Comparison of ENCODE assay signal across 8 cellular contexts in genomic region chr13:28324181-28324789, GRCh38.
DNase-seq lines count a peak whose midpoint lies in the region; ATAC-seq, FAIRE-seq and TF ChIP-seq lines count a peak whose summit lies in the region.

No MANE protein-coding gene starts in this region.

- intact Hi-C loops in CD14-positive monocyte (cut with micrococcal nuclease) (loop anchor here (1.0 to 5.0 kb wide), 4 partner anchors 312 to 473 kb away; no protein-coding TSS in a partner anchor), posterior vena cava (cut with DNase I) (no loop called here)

- H3K9me3 Mint-ChIP-seq in CD14-positive monocyte = no peaks in the 10 kb centered on the region

- no peaks in the 10 kb centered on the region for H3K36me3 ChIP-seq in WERI-Rb-1
- H3K36me3 ChIP-seq in bronchial epithelial cell (ENCODE audit: control insufficient read depth, insufficient read depth, low read length) = no peaks in the 10 kb centered on the region
- H3K36me3 ChIP-seq in kidney epithelial cell (ENCODE audit: control insufficient read depth, insufficient read depth, low read length) = no peaks in the 10 kb centered on the region

- no peaks in the 10 kb centered on the region for H3K36me3 Mint-ChIP-seq in CD14-positive monocyte

- H3K9me3 ChIP-seq in WERI-Rb-1 (ENCODE audit: severe bottlenecking) = no peaks in the 10 kb centered on the region

- no peak for FAIRE-seq in bronchial epithelial cell (lab: Jason Lieb, UNC)

- no peak overlapping the region for H3K27ac ChIP-seq in WERI-Rb-1

- no peak overlapping the region for H3K27ac Mint-ChIP-seq in CD14-positive monocyte

- DNase-seq in CD14-positive monocyte (ENCODE audit: low spot score) (peak; percentile 67), NCI-H146 (lab: John Stamatoyannopoulos, UW) (peak; percentile 40), WERI-Rb-1 (peak; percentile 90), bronchial epithelial cell (ENCODE audit: low read depth) (peak; percentile 56), kidney epithelial cell (ENCODE audit: low read depth) (peak; percentile 16), posterior vena cava (ENCODE audit: low spot score) (no peak)
- DNase-seq in stimulated activated CD4-positive, alpha-beta T cell treated with anti-CD3 and anti-CD28 coated beads, Interleukin-4, amount 100 ng/mL, for 48 hours (ENCODE audit: low read depth in 2 of 2) = peak; percentile 22 to 32

- H3K27me3 ChIP-seq in WERI-Rb-1 (ENCODE audit: insufficient read depth, low read depth, severe bottlenecking) (no peaks in the 10 kb centered on the region), bronchial epithelial cell (ENCODE audit: control insufficient read depth, insufficient read depth, low read length) (no peaks in the 10 kb centered on the region), kidney epithelial cell (ENCODE audit: control insufficient read depth, insufficient read depth, low read length) (no peaks in the 10 kb centered on the region)

- peak; percentile 60 for ATAC-seq in GM19397 (IDR thresholded peaks at IDR 0.05; ENCODE audit: unreplicated experiment)

- TF ChIP-seq CTCF in CD14-positive monocyte (IDR thresholded peaks at IDR 0.05) = peak; percentile 84
- peak; percentile 95 for TF ChIP-seq CTCF in WERI-Rb-1 (IDR thresholded peaks at IDR 0.05; ENCODE audit: low read depth, low read length)
- TF ChIP-seq CTCF in bronchial epithelial cell (IDR thresholded peaks at IDR 0.05; ENCODE audit: insufficient read depth, low read length, severe bottlenecking) = peak; percentile 87
- TF ChIP-seq CTCF in kidney epithelial cell (IDR thresholded peaks at IDR 0.05; ENCODE audit: insufficient read depth, low read length, poor library complexity, severe bottlenecking) = peak; percentile 90

- H3K4me3 Mint-ChIP-seq in CD14-positive monocyte = no peak overlapping the region

- no peak overlapping the region for H3K4me3 ChIP-seq in WERI-Rb-1 (ENCODE audit: low read depth, low read length)
- no peak overlapping the region for H3K4me3 ChIP-seq in bronchial epithelial cell (ENCODE audit: low read depth, low read length)
- no peak overlapping the region for H3K4me3 ChIP-seq in kidney epithelial cell (ENCODE audit: low read depth, low read length)

- H3K27me3 Mint-ChIP-seq in CD14-positive monocyte (ENCODE audit: low read depth in 3 of 3) = peaks cover 15 to 46% (median 45%) of the 10 kb centered on the region in 3 donors

- H3K4me1 Mint-ChIP-seq in CD14-positive monocyte = no peaks in the 10 kb centered on the region

Comparison
In these comparisons a context has a peak if more than half of its experiments do, and no peak if none do; other contexts are left out.
1. intact Hi-C loops: an anchor here in CD14-positive monocyte (1.0 to 5.0 kb wide); none called in posterior vena cava.